ENCODE assay signal across 8 cellular contexts in genomic region chr19:50333737-50334617, GRCh38. TPM values are rescaled to one million over a fixed set of nuclear protein-coding genes. Genes with fewer than 3 reads are reported as not detected.
DNase-seq lines count a peak whose midpoint lies in the region; ATAC-seq and TF ChIP-seq lines count a peak whose summit lies in the region.

No MANE protein-coding gene starts in this region.

- TSS peak; percentile 63 for BruUV-seq in PC-3 (replicated peaks; lab: Mats Ljungman, UMichigan)

- peak overlapping the region; percentile 81 for H3K18ac ChIP-seq in trophoblast cell (ENCODE audit: low read length)

- peaks cover 9% of the 10 kb centered on the region for H3K4me1 Mint-ChIP-seq in glutamatergic neuron (ENCODE audit: low read depth, unreplicated experiment)

- peaks cover 42% of the 10 kb centered on the region for H3K79me1 ChIP-seq in trophoblast cell (ENCODE audit: low read length)

- H2BK120ac ChIP-seq in trophoblast cell (ENCODE audit: insufficient read depth, low read length, poor library complexity), result peak overlapping the region; percentile 34

- peak overlapping the region; percentile 89 for H4K8ac ChIP-seq in trophoblast cell (ENCODE audit: low read depth, low read length)

- H3K9me2 ChIP-seq in PC-3 (replicated peaks; ENCODE audit: low read length), result no peaks in the 10 kb centered on the region

- H2BK12ac ChIP-seq in trophoblast cell (ENCODE audit: low read length), result peak overlapping the region; percentile 22

- H3K27ac ChIP-seq in 22Rv1 (peak overlapping the region; percentile 95), PC-3 (ENCODE audit: low read length) (no peak overlapping the region), trophoblast cell (ENCODE audit: low read depth, low read length) (peak overlapping the region; percentile 100), upper lobe of right lung (peak overlapping the region; percentile 83)

- peak overlapping the region; percentile 60 for H3K4me3 ChIP-seq in PC-3 (ENCODE audit: low read length)
- peak overlapping the region; percentile 62 for H3K4me3 ChIP-seq in trophoblast cell (ENCODE audit: low read depth, low read length)
- H3K4me3 ChIP-seq in upper lobe of right lung, result peak overlapping the region; percentile 59

- peak overlapping the region; percentile 81 for H3K14ac ChIP-seq in trophoblast cell (ENCODE audit: low read length)

- peak overlapping the region; percentile 84 for H4K12ac ChIP-seq in trophoblast cell (ENCODE audit: low read depth, low read length)

- H3K79me2 ChIP-seq in PC-3 (ENCODE audit: low read length) (no peaks in the 10 kb centered on the region), trophoblast cell (ENCODE audit: control insufficient read depth, insufficient read depth, low read length, poor library complexity) (peaks cover 16% of the 10 kb centered on the region)

- H3K9me3 ChIP-seq in PC-3 (ENCODE audit: low read length) (no peaks in the 10 kb centered on the region), trophoblast cell (ENCODE audit: insufficient read depth, low read depth, low read length) (peaks cover 7% of the 10 kb centered on the region), upper lobe of right lung (no peaks in the 10 kb centered on the region)

- H3K23ac ChIP-seq in trophoblast cell (ENCODE audit: low read length), result no peak overlapping the region

- H4K91ac ChIP-seq in trophoblast cell (ENCODE audit: low read depth, low read length), result peak overlapping the region; percentile 100

- peak overlapping the region; percentile 66 for H2BK5ac ChIP-seq in trophoblast cell (ENCODE audit: low read depth, low read length, poor library complexity)

- H3K27me3 Mint-ChIP-seq in glutamatergic neuron (ENCODE audit: unreplicated experiment), result peaks cover 17% of the 10 kb centered on the region

- peaks cover 12% of the 10 kb centered on the region; the same call in 1 of the 2 replicates for H3K4me1 ChIP-seq in PC-3 (ENCODE audit: insufficient read depth, low read length)
- H3K4me1 ChIP-seq in trophoblast cell (ENCODE audit: control insufficient read depth in 1 of 2, insufficient read depth in 2 of 2, low read length in 2 of 2), result peaks cover 11 to 19% of the 10 kb centered on the region in 2 experiments
- H3K4me1 ChIP-seq in upper lobe of right lung, result peaks cover 16% of the 10 kb centered on the region

- H3F3A ChIP-seq in PC-3 (ENCODE audit: low read length, unreplicated experiment), result no peaks in the 10 kb centered on the region

- no peaks in the 10 kb centered on the region for H3K36me3 Mint-ChIP-seq in glutamatergic neuron (ENCODE audit: unreplicated experiment)

- no peaks in the 10 kb centered on the region for H3K27me3 ChIP-seq in PC-3 (ENCODE audit: low read length)
- no peaks in the 10 kb centered on the region for H3K27me3 ChIP-seq in trophoblast cell (ENCODE audit: insufficient read depth, low read length)
- no peaks in the 10 kb centered on the region for H3K27me3 ChIP-seq in upper lobe of right lung

- no peaks in the 10 kb centered on the region for H4K20me1 ChIP-seq in PC-3 (ENCODE audit: low read length)

- intact Hi-C loops in PC-3 (cut with micrococcal nuclease) (no loop called here), upper lobe of right lung (cut with DNase I) (no loop called here)

- peak; percentile 21 for ATAC-seq in GM18505 (IDR thresholded peaks at IDR 0.05; ENCODE audit: unreplicated experiment)
- peak; percentile 6 for ATAC-seq in HG03095 (IDR thresholded peaks at IDR 0.05; ENCODE audit: unreplicated experiment)
- ATAC-seq in PC-3, result peak; percentile 2; the same call in 1 of the 2 replicates
- ATAC-seq in upper lobe of right lung, result peak; percentile 10

- H3K36me3 ChIP-seq in PC-3 (ENCODE audit: low read depth, low read length), result no peaks in the 10 kb centered on the region
- peaks cover 3 to 8% of the 10 kb centered on the region in 2 experiments for H3K36me3 ChIP-seq in trophoblast cell (ENCODE audit: control insufficient read depth in 1 of 2, insufficient read depth in 2 of 2, low read length in 2 of 2)
- H3K36me3 ChIP-seq in upper lobe of right lung, result no peaks in the 10 kb centered on the region

- H3K4ac ChIP-seq in trophoblast cell (ENCODE audit: low read depth, low read length), result peak overlapping the region; percentile 23

- peak overlapping the region; percentile 94 for H3K4me3 Mint-ChIP-seq in glutamatergic neuron (ENCODE audit: unreplicated experiment)

- no CpG with 5 or more reads among the region's 54 CpGs for WGBS in trophoblast cell (ENCODE audit: extremely low coverage, insufficient coverage, insufficient read length)

- peak overlapping the region; percentile 85 for H2AFZ ChIP-seq in PC-3 (ENCODE audit: low read length)
- peak overlapping the region; percentile 58 for H2AFZ ChIP-seq in trophoblast cell (ENCODE audit: insufficient read depth, low read length, poor library complexity)

- POLR2A ChIA-PET in PC-3 (lab: Charles Lee; ENCODE audit: unreplicated experiment), result interaction anchor here (0.6 kb wide), 1 partner anchor 384 kb away, joined by 3 read pairs; no protein-coding TSS in a partner anchor

- peak; percentile 55 for TF ChIP-seq POLR2A in GM18505 (IDR thresholded peaks at IDR 0.05; ENCODE audit: borderline replicate concordance, extremely low read depth, insufficient read depth, insufficient read length)

- H3K27ac Mint-ChIP-seq in glutamatergic neuron (ENCODE audit: unreplicated experiment), result peak overlapping the region; percentile 89

- TF ChIP-seq CTCF in 22Rv1 (IDR thresholded peaks at IDR 0.05) (0 out of 2 replicates have a peak, but pooled peaks have one; percentile 2), PC-3 (conservative IDR thresholded peaks at IDR 0.05; ENCODE audit: low read depth, low read length) (no peak), glutamatergic neuron (IDR thresholded peaks at IDR 0.05; ENCODE audit: partially characterized antibody, unreplicated experiment) (no peak), upper lobe of right lung (IDR thresholded peaks at IDR 0.05) (no peak)

- peak overlapping the region; percentile 72 for H2AK5ac ChIP-seq in trophoblast cell (ENCODE audit: low read length)

- CTCF ChIA-PET in PC-3 (lab: Charles Lee), result no interaction called here

- H3K9ac ChIP-seq in PC-3 (ENCODE audit: low read length) (peak overlapping the region; percentile 40), trophoblast cell (ENCODE audit: low read length) (peak overlapping the region; percentile 12)

- H3K4me2 ChIP-seq in PC-3 (ENCODE audit: low read length), result peak overlapping the region; percentile 81
- H3K4me2 ChIP-seq in trophoblast cell (ENCODE audit: low read length), result peak overlapping the region; percentile 60

- peaks cover 17% of the 10 kb centered on the region for H3K9me3 Mint-ChIP-seq in glutamatergic neuron (ENCODE audit: unreplicated experiment)

- DNase-seq in PC-3 (peak; percentile 81), activated gamma-delta T cell (lab: John Stamatoyannopoulos, UW) (peak; percentile 65), glutamatergic neuron (peak; percentile 83), trophoblast cell (peak; percentile 77 to 90), upper lobe of right lung (peak; percentile 92)

RNA-seq across cellular contexts. Expression of gene KCNC3, which starts 4.8 kb away (rescaled TPM):
- total RNA-seq in PC-3 (2014; rRNA removed) (3.1 and 3.6 TPM in 2 replicates), glutamatergic neuron (ENCODE audit: unreplicated experiment) (10.6 TPM), upper lobe of right lung (12.8 TPM)
- 22.5 and 22.6 TPM in 2 replicates for polyA plus RNA-seq in trophoblast cell (2013)

RNA-seq across cellular contexts. Expression of gene NAPSA, which starts 31.5 kb away (rescaled TPM):
- total RNA-seq in PC-3 (2014; rRNA removed) (1.2 and 3.0 TPM in 2 replicates), glutamatergic neuron (ENCODE audit: unreplicated experiment) (0.88 TPM), upper lobe of right lung (1,895 TPM)
- polyA plus RNA-seq in trophoblast cell (2013), result 0.25 and 0.26 TPM in 2 replicates

RNA-seq across cellular contexts. Expression of gene NR1H2, which starts 42.3 kb away (rescaled TPM):
- total RNA-seq in PC-3 (2014; rRNA removed), result 130 and 152 TPM in 2 replicates
- total RNA-seq in glutamatergic neuron (ENCODE audit: unreplicated experiment), result 28.3 TPM
- polyA plus RNA-seq in trophoblast cell (2013), result 21.2 and 22.6 TPM in 2 replicates
- total RNA-seq in upper lobe of right lung, result 101 TPM

RNA-seq across cellular contexts. Expression of gene POLD1, which starts 50.2 kb away (rescaled TPM):
- total RNA-seq in PC-3 (2014; rRNA removed) (165 and 210 TPM in 2 replicates), glutamatergic neuron (ENCODE audit: unreplicated experiment) (38.9 TPM), upper lobe of right lung (34.4 TPM)
- polyA plus RNA-seq in trophoblast cell (2013), result 42.3 and 44.2 TPM in 2 replicates

Comparison
In these comparisons a context has a peak if more than half of its experiments do, and no peak if none do; other contexts are left out.
1. RNA of gene NAPSA, which starts 31.5 kb away (total RNA-seq): 1,895 TPM in upper lobe of right lung (single experiment); 1.2 to 3.0 TPM in PC-3 and 0.88 TPM in glutamatergic neuron (single experiment); every median in the first group is over 100 times any median in the second.
2. Peak in every context shown above with its lines, with median percentiles within 50 percentile points of each other: ATAC-seq, DNase-seq and H3K4me3 ChIP-seq.